14 cellular contexts compared by ENCODE assay signal in genomic region chr10:29412452-29413004, GRCh38.
DNase-seq lines count a peak whose midpoint lies in the region; ATAC-seq and TF ChIP-seq lines count a peak whose summit lies in the region.
"Had no signal": no experiment of that assay in that cellular context is flagged by ENCODE, and none has a peak within 500 bp of the region (broad histone marks: within the 10 kb centered on the region; RNA-seq: fewer than 3 reads in every experiment).

No MANE protein-coding gene starts in this region.

- CTCF ChIA-PET in RWPE1 (lab: Yijun Ruan, JAX): no interaction called here

- in situ Hi-C loops in GM13977 (cut with MboI; ENCODE audit: low pct_unique_long_range_greater_than_20kb, low sequenced_read_pairs, unreplicated experiment): no loop called here

- TF ChIP-seq CTCF in GM13977 (IDR thresholded peaks at IDR 0.05; ENCODE audit: extremely low read depth, insufficient read depth, missing control alignments) (no peak), NB4 (IDR thresholded peaks at IDR 0.05; ENCODE audit: low read depth, low read length) (no peak), spleen (IDR thresholded peaks at IDR 0.05 in 8 of 11, conservative IDR thresholded peaks at IDR 0.05 in 3 of 11) (no peak), RWPE1 (conservative IDR thresholded peaks at IDR 0.05; ENCODE audit: low read depth) (no peak)

- no peaks in the 10 kb centered on the region for H3K27me3 ChIP-seq in spleen (replicated peaks in 1 of 7)
- H3K27me3 ChIP-seq: esophagus squamous epithelium had no signal

- H3K4me1 ChIP-seq in spleen: peaks cover 11 to 60% (median 39%) of the 10 kb centered on the region in 6 donors

- whole genome bisulfite sequencing in spleen, 5 donors: 59 to 79% (median 63%) methylated on average over 4 of the region's 4 CpGs

- peaks cover 0 to 22% (median 2%) of the 10 kb centered on the region in 6 donors for H3K36me3 ChIP-seq in spleen

- TF ChIP-seq POLR2A in NB4 (IDR thresholded peaks at IDR 0.05; ENCODE audit: extremely low read depth, insufficient read length) (no peak), spleen (IDR thresholded peaks at IDR 0.05) (no peak)

- no peaks in the 10 kb centered on the region for H3K9me3 ChIP-seq in spleen
- H3K9me3 ChIP-seq: esophagus squamous epithelium had no signal

- POLR2A ChIA-PET in RWPE1 (lab: Yijun Ruan, JAX; ENCODE audit: low non-redundant PET): no interaction called here

- no peak overlapping the region for H3K4me3 ChIP-seq in NB4 (ENCODE audit: low read depth, low read length)
- peak overlapping the region in 1 of 8 donors; percentile 5 for H3K4me3 ChIP-seq in spleen
- H3K4me3 ChIP-seq: esophagus squamous epithelium had no signal

- intact Hi-C loops in spleen (cut with DNase I; ENCODE audit: low total_unique reads): no loop called here

- ATAC-seq in HG02981 (IDR thresholded peaks at IDR 0.05; ENCODE audit: unreplicated experiment): no peak
- ATAC-seq: WTC11 had no signal

- peak; percentile 36 for DNase-seq in GM13977 (ENCODE audit: low spot score)
- peak; percentile 38 for DNase-seq in NB4 (ENCODE audit: low read depth)
- peak; percentile 19 for DNase-seq in fibroblast of gingiva (ENCODE audit: low read depth)
- DNase-seq in spleen: no peak
- DNase-seq in NCI-H2196 treated with DMSO at 0.1 percent for 48 hours (lab: John Stamatoyannopoulos, UW; ENCODE audit: unreplicated experiment): no peak
- no peak for DNase-seq in RWPE1 (ENCODE audit: low spot score)
- DNase-seq: activated T-cell treated with anti-CD3 and anti-CD28 coated beads, Interleukin-2, amount 50 U/mL, for 48 hours; esophagus squamous epithelium; kidney; MM.1S; NCI-H446 treated with DMSO at 0.1 percent for 48 hours; SHP77 had no signal

- peak overlapping the region in 6 of 8 donors; percentile 7 to 50 (median 28) for H3K27ac ChIP-seq in spleen
- H3K27ac ChIP-seq in RWPE1: no peak overlapping the region

Comparison
In these comparisons a context has a peak if more than half of its experiments do, and no peak if none do; other contexts are left out.
1. DNase-seq: peak in GM13977 (single experiment), NB4 (single experiment) and fibroblast of gingiva (single experiment); none in spleen (single experiment), NCI-H2196 treated with DMSO at 0.1 percent for 48 hours (single experiment) and RWPE1 (single experiment).